ENCODE assay signal across 31 cellular contexts in genomic region chr1:72431810-72432209, GRCh38.
"Had no signal": no experiment of that assay in that cellular context is flagged by ENCODE, and none has a peak within 500 bp of the region (broad histone marks: within the 10 kb centered on the region; RNA-seq: fewer than 3 reads in every experiment).

No MANE protein-coding gene starts in this region.

- H3K4me1 ChIP-seq: colonic mucosa, heart right ventricle, left ventricle myocardium inferior, prostate gland, uterus had no signal

- ATAC-seq: activated naive CD4-positive, alpha-beta T cell treated with anti-CD3 and anti-CD28 coated beads, Interleukin-2, amount 50 U/mL, for 72 hours; heart right ventricle; mucosa of descending colon; sciatic nerve; stimulated activated memory B cell treated with anti-CD40 and anti-IgM and Interleukin-4, amounts not matched to agents 10 μg/mL and 1 μg/mL and 100 μg/mL, for 72 hours; stimulated activated naive CD8-positive, alpha-beta T cell treated with anti-CD3 and anti-CD28 coated beads, Interleukin-15, amount 100 ng/mL, for 72 hours; T-helper 17 cell; WTC11 had no signal

- H3K27ac ChIP-seq: cardiac muscle cell, colonic mucosa, dorsolateral prefrontal cortex, heart right ventricle, left ventricle myocardium inferior, prostate gland, uterus had no signal

- H3K27me3 ChIP-seq: cardiac muscle cell, colonic mucosa, dorsolateral prefrontal cortex, heart right ventricle, uterus had no signal

- H3K36me3 ChIP-seq: cardiac muscle cell, colonic mucosa, heart right ventricle, left ventricle myocardium inferior, prostate gland, uterus had no signal

- H3K36me3 Mint-ChIP-seq: stimulated activated memory B cell treated with anti-CD40 and anti-IgM and Interleukin-4, amounts not matched to agents 10 μg/mL and 1 μg/mL and 100 μg/mL, for 72 hours; type B pancreatic cell; WTC11 had no signal

- DNase-seq: activated CD4-positive, alpha-beta memory T cell treated with anti-CD3 and anti-CD28 coated beads, Interleukin-2, amount 10 ng/mL, durations not matched to agents 7 days and 5 days; activated CD4-positive, alpha-beta T cell treated with anti-CD3 and anti-CD28 coated beads for 1 hour; activated CD4-positive, alpha-beta T cell treated with anti-CD3 and anti-CD28 coated beads, Interleukin-2, amount 10 ng/mL, durations not matched to agents 7 days and 5 days; activated CD8-positive, alpha-beta memory T cell treated with anti-CD3 and anti-CD28 coated beads, Interleukin-2, amount 50 U/mL, for 48 hours; activated gamma-delta T cell treated with Interleukin-2 at 50 U/mL for 16 hours; activated T-cell treated with anti-CD3 and anti-CD28 coated beads, Interleukin-2, amount 50 U/mL, for 24 hours; anterior cingulate cortex; cerebellar nuclear complex; colonic mucosa; dorsolateral prefrontal cortex; effector memory CD4-positive, alpha-beta T cell; heart right ventricle; left ventricle myocardium inferior; mucosa of descending colon; retina; small intestine; stimulated activated CD4-positive, alpha-beta T cell treated with anti-CD3 and anti-CD28 coated beads, Interleukin-4, amount 100 ng/mL, for 24 hours; stimulated activated CD8-positive, alpha-beta memory T cell treated with anti-CD3 and anti-CD28 coated beads, Interleukin-4, amount 100 ng/mL, for 48 hours; stimulated activated naive CD8-positive, alpha-beta T cell treated with anti-CD3 and anti-CD28 coated beads, Interleukin-15, amount 100 ng/mL, for 72 hours; substantia nigra; T-helper 17 cell; uterus had no signal

- H3K4me3 Mint-ChIP-seq: activated CD4-positive, alpha-beta memory T cell treated with anti-CD3 and anti-CD28 coated beads, Interleukin-2, amount 10 ng/mL, durations not matched to agents 7 days and 5 days; activated CD4-positive, alpha-beta T cell treated with anti-CD3 and anti-CD28 coated beads, Interleukin-2, amount 10 ng/mL, durations not matched to agents 7 days and 5 days; activated T-cell treated with anti-CD3 and anti-CD28 coated beads, Interleukin-2, amount 50 U/mL, for 24 hours; nephron; stimulated activated memory B cell treated with anti-CD40 and anti-IgM and Interleukin-4, amounts not matched to agents 10 μg/mL and 1 μg/mL and 100 μg/mL, for 72 hours; stimulated activated naive CD8-positive, alpha-beta T cell treated with anti-CD3 and anti-CD28 coated beads, Interleukin-15, amount 100 ng/mL, for 72 hours; T-helper 17 cell; type B pancreatic cell; WTC11 had no signal

- H3K27ac Mint-ChIP-seq: activated CD4-positive, alpha-beta memory T cell treated with anti-CD3 and anti-CD28 coated beads, Interleukin-2, amount 10 ng/mL, durations not matched to agents 7 days and 5 days; activated CD4-positive, alpha-beta T cell treated with anti-CD3 and anti-CD28 coated beads, Interleukin-2, amount 10 ng/mL, durations not matched to agents 7 days and 5 days; activated naive CD4-positive, alpha-beta T cell treated with anti-CD3 and anti-CD28 coated beads, Interleukin-2, amount 50 U/mL, for 72 hours; activated T-cell treated with anti-CD3 and anti-CD28 coated beads, Interleukin-2, amount 50 U/mL, for 24 hours; nephron; stimulated activated memory B cell treated with anti-CD40 and anti-IgM and Interleukin-4, amounts not matched to agents 10 μg/mL and 1 μg/mL and 100 μg/mL, for 72 hours; stimulated activated naive CD8-positive, alpha-beta T cell treated with anti-CD3 and anti-CD28 coated beads, Interleukin-15, amount 100 ng/mL, for 72 hours; T-helper 17 cell; type B pancreatic cell; WTC11 had no signal

- H3K4me3 ChIP-seq: cardiac muscle cell, colonic mucosa, dorsolateral prefrontal cortex, heart right ventricle, left ventricle myocardium inferior, lung, mucosa of descending colon, prostate gland, uterus had no signal

- H3K4me1 Mint-ChIP-seq: activated CD4-positive, alpha-beta memory T cell treated with anti-CD3 and anti-CD28 coated beads, Interleukin-2, amount 10 ng/mL, durations not matched to agents 7 days and 5 days; activated CD4-positive, alpha-beta T cell treated with anti-CD3 and anti-CD28 coated beads, Interleukin-2, amount 10 ng/mL, durations not matched to agents 7 days and 5 days; nephron; stimulated activated memory B cell treated with anti-CD40 and anti-IgM and Interleukin-4, amounts not matched to agents 10 μg/mL and 1 μg/mL and 100 μg/mL, for 72 hours; stimulated activated naive CD8-positive, alpha-beta T cell treated with anti-CD3 and anti-CD28 coated beads, Interleukin-15, amount 100 ng/mL, for 72 hours; T-helper 17 cell had no signal

- H3K27me3 Mint-ChIP-seq: activated CD4-positive, alpha-beta memory T cell treated with anti-CD3 and anti-CD28 coated beads, Interleukin-2, amount 10 ng/mL, durations not matched to agents 7 days and 5 days; activated CD4-positive, alpha-beta T cell treated with anti-CD3 and anti-CD28 coated beads, Interleukin-2, amount 10 ng/mL, durations not matched to agents 7 days and 5 days; activated T-cell treated with anti-CD3 and anti-CD28 coated beads, Interleukin-2, amount 50 U/mL, for 24 hours; stimulated activated memory B cell treated with anti-CD40 and anti-IgM and Interleukin-4, amounts not matched to agents 10 μg/mL and 1 μg/mL and 100 μg/mL, for 72 hours; stimulated activated naive CD8-positive, alpha-beta T cell treated with anti-CD3 and anti-CD28 coated beads, Interleukin-15, amount 100 ng/mL, for 72 hours; T-helper 17 cell; type B pancreatic cell had no signal

- H3K9me3 Mint-ChIP-seq: type B pancreatic cell had no signal

- H3K9me3 ChIP-seq: colonic mucosa, mucosa of descending colon, prostate gland, uterus had no signal
